Comparison of ENCODE assay signal across 18 cellular contexts in genomic region chr16:84396537-84397008, GRCh38. TPM values are rescaled to one million over a fixed set of nuclear protein-coding genes. Genes with fewer than 3 reads are reported as not detected.
DNase-seq lines count a peak whose midpoint lies in the region; ATAC-seq, FAIRE-seq and TF ChIP-seq lines count a peak whose summit lies in the region.
"Had no signal": no experiment of that assay in that cellular context is flagged by ENCODE, and none has a peak within 500 bp of the region (broad histone marks: within the 10 kb centered on the region; RNA-seq: fewer than 3 reads in every experiment).

No MANE protein-coding gene starts in this region.

- peaks cover 0 to 5% (median 2%) of the 10 kb centered on the region in 7 donors for H3K9me3 Mint-ChIP-seq in CD14-positive monocyte
- H3K9me3 Mint-ChIP-seq: activated naive CD4-positive, alpha-beta T cell treated with anti-CD3 and anti-CD28 coated beads, Interleukin-2, amount 50 U/mL, for 72 hours; central memory CD8-positive, alpha-beta T cell; T-cell had no signal

- FAIRE-seq in bronchial epithelial cell (lab: Jason Lieb, UNC): peak; percentile 81

- peaks cover 10% of the 10 kb centered on the region for H3K4me1 Mint-ChIP-seq in CD14-positive monocyte
- H3K4me1 Mint-ChIP-seq: central memory CD8-positive, alpha-beta T cell; T-cell had no signal

- no peaks in the 10 kb centered on the region for H3K4me1 ChIP-seq in lower lobe of right lung

- in situ Hi-C loops in ACHN (cut with HindIII; ENCODE audit: low pct_ligation_motif_present, low pct_unique_long_range_greater_than_20kb, low sequenced_read_pairs): no loop called here

- H3K4me3 Mint-ChIP-seq in CD14-positive monocyte: peak overlapping the region in 1 of 2 donors; percentile 16
- H3K4me3 Mint-ChIP-seq: central memory CD8-positive, alpha-beta T cell; T-cell had no signal

- H3K27ac ChIP-seq in lower lobe of right lung: peak overlapping the region; percentile 71
- H3K27ac ChIP-seq: suprapubic skin had no signal

- intact Hi-C loops in lower lobe of right lung (cut with DNase I) (no loop called here), CD14-positive monocyte (cut with micrococcal nuclease) (no loop called here)

- H3K36me3 Mint-ChIP-seq in CD14-positive monocyte: no peaks in the 10 kb centered on the region
- H3K36me3 Mint-ChIP-seq: activated naive CD4-positive, alpha-beta T cell treated with anti-CD3 and anti-CD28 coated beads, Interleukin-2, amount 50 U/mL, for 72 hours; T-cell had no signal

- H3K27ac Mint-ChIP-seq in CD14-positive monocyte: no peak overlapping the region
- H3K27ac Mint-ChIP-seq: activated naive CD4-positive, alpha-beta T cell treated with anti-CD3 and anti-CD28 coated beads, Interleukin-2, amount 50 U/mL, for 72 hours; T-cell had no signal

- no peak for TF ChIP-seq CTCF in bronchial epithelial cell (IDR thresholded peaks at IDR 0.05; ENCODE audit: insufficient read depth, low read length, severe bottlenecking)
- no peak for TF ChIP-seq CTCF in lower lobe of right lung (IDR thresholded peaks at IDR 0.05)
- no peak for TF ChIP-seq CTCF in CD14-positive monocyte (IDR thresholded peaks at IDR 0.05)

- DNase-seq in ACHN: peak; percentile 80
- peak; percentile 43 for DNase-seq in LoVo (ENCODE audit: low spot score)
- DNase-seq in bronchial epithelial cell (ENCODE audit: low read depth): peak; percentile 95
- peak; percentile 86 for DNase-seq in lower lobe of right lung
- DNase-seq in HUDEP-2 (lab: John Stamatoyannopoulos, UW; ENCODE audit: unreplicated experiment in 76 of 76): no peak
- DNase-seq in CD14-positive monocyte (ENCODE audit: low spot score): no peak
- no peak for DNase-seq in NCI-H748 treated with DMSO at 0.1 percent for 48 hours (lab: John Stamatoyannopoulos, UW)
- DNase-seq: activated T-cell treated with anti-CD3 and anti-CD28 coated beads for 4 hours, DMS153, midbrain, NCI-H1092 treated with DMSO at 0.1 percent for 48 hours, NCI-H446 treated with DMSO at 0.1 percent for 48 hours, T-cell had no signal

- ATAC-seq in lower lobe of right lung: peak; percentile 97
- no peak for ATAC-seq in GM21528 (IDR thresholded peaks at IDR 0.05; ENCODE audit: low FRiP score, unreplicated experiment)
- ATAC-seq: activated naive CD4-positive, alpha-beta T cell treated with anti-CD3 and anti-CD28 coated beads, Interleukin-2, amount 50 U/mL, for 72 hours; T-cell had no signal

- H3K27me3 ChIP-seq in bronchial epithelial cell (ENCODE audit: control insufficient read depth, insufficient read depth, low read length) (no peaks in the 10 kb centered on the region), lower lobe of right lung (ENCODE audit: low read depth) (no peaks in the 10 kb centered on the region)

- H3K9me3 ChIP-seq in lower lobe of right lung: no peaks in the 10 kb centered on the region
- H3K9me3 ChIP-seq: suprapubic skin had no signal

- H3K36me3 ChIP-seq in bronchial epithelial cell (ENCODE audit: control insufficient read depth, insufficient read depth, low read length): no peaks in the 10 kb centered on the region
- H3K36me3 ChIP-seq in lower lobe of right lung: no peaks in the 10 kb centered on the region
- H3K36me3 ChIP-seq: suprapubic skin had no signal

- H3K4me3 ChIP-seq in bronchial epithelial cell (ENCODE audit: low read depth, low read length): no peak overlapping the region
- H3K4me3 ChIP-seq in lower lobe of right lung: peak overlapping the region; percentile 5
- H3K4me3 ChIP-seq: suprapubic skin had no signal

- H3K27me3 Mint-ChIP-seq in CD14-positive monocyte (ENCODE audit: low read depth in 3 of 3): peaks cover 9 to 21% (median 17%) of the 10 kb centered on the region in 3 donors

RNA-seq across cellular contexts. Expression of gene ATP2C2, which starts 28.2 kb away (rescaled TPM):
- total RNA-seq in bronchial epithelial cell: 32.1 and 204 TPM in 2 replicates
- 56.2 TPM for total RNA-seq in lower lobe of right lung
- polyA plus RNA-seq in CD14-positive monocyte: not detected
- total RNA-seq: activated naive CD4-positive, alpha-beta T cell treated with anti-CD3 and anti-CD28 coated beads, Interleukin-2, amount 50 U/mL, for 72 hours; osteocyte; T-cell had no signal

Comparison
In these comparisons a context has a peak if more than half of its experiments do, and no peak if none do; other contexts are left out.
1. DNase-seq: peak in ACHN (single experiment), LoVo (single experiment), bronchial epithelial cell (single experiment) and lower lobe of right lung (single experiment); none in HUDEP-2 (0 of 76), CD14-positive monocyte (single experiment) and NCI-H748 treated with DMSO at 0.1 percent for 48 hours (single experiment).